In the genomic region with DNA sequence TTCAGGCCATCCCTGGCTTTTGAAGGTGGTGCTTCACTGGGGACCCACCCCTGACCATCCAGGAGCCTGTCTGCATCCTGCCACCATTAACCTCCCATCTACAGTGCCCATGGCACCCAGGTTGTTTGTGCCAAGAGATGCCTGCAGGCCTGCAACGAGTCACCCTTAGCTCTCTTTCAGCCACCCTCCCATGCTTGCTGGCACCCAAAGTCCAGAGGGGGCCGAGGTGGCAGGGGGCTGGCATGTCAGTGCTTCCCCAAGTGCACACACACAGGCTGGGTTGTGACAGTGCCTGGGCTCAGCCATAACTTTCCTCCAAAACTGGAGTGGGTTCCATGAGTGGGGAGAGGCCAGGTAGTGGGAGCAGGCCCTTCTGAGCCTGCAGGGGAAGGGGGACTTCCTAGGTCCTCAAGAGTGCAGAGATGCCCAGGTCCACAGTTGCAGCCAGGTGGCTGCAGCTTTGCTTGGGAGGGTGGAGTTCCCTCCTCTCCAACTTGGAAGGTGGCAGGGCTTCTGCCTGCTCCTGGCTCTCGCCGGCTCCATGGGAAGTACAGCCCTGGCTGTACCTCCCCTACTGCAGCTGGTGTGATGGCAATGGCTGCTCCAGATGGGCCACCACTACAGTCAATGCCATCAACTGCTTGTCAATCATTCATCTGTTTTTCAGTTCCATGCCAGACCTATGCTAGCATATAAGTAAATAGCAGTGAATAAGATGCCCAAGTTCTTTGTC, we compare ENCODE assay signal across 26 cellular contexts.
DNase-seq lines count a peak whose midpoint lies in the region; ATAC-seq, FAIRE-seq and TF ChIP-seq lines count a peak whose summit lies in the region.
"Had no signal": no experiment of that assay in that cellular context is flagged by ENCODE, and none has a peak within 500 bp of the region (broad histone marks: within the 10 kb centered on the region; RNA-seq: fewer than 3 reads in every experiment).

No MANE protein-coding gene starts in this region.

- TF ChIP-seq CTCF in heart right ventricle (IDR thresholded peaks at IDR 0.05) (no peak), H1 (IDR thresholded peaks at IDR 0.05; ENCODE audit: control extremely low read depth in 1 of 3, insufficient read depth in 1 of 3, low read depth in 1 of 3, low read length in 3 of 3) (no peak)

- H3K18ac ChIP-seq in H1 (ENCODE audit: extremely low read depth, low read length): no peak overlapping the region

- no peaks in the 10 kb centered on the region for H3K79me2 ChIP-seq in H1 (ENCODE audit: control insufficient read depth in 1 of 2, insufficient read depth in 2 of 2, low read length in 2 of 2)

- H3K4me1 Mint-ChIP-seq in stimulated activated memory B cell treated with anti-CD40 and anti-IgM and Interleukin-4, amounts not matched to agents 10 μg/mL and 1 μg/mL and 100 μg/mL, for 72 hours: no peaks in the 10 kb centered on the region
- H3K4me1 Mint-ChIP-seq: CD14-positive monocyte; CD8-positive, alpha-beta memory T cell; H9 had no signal

- H3K9ac ChIP-seq in H1 (replicated peaks in 1 of 4; ENCODE audit: extremely low read depth in 1 of 4, low read depth in 3 of 4, low read length in 3 of 4): no peak overlapping the region
- H3K9ac ChIP-seq: BLaER1 treated with 17β-estradiol and CSF1 and Interleukin-3, amounts not matched to agents 10 nM and 100 nM; GM23248 had no signal

- no peak overlapping the region for H3K27ac ChIP-seq in heart right ventricle
- no peak overlapping the region for H3K27ac ChIP-seq in H1 (ENCODE audit: low read depth, low read length)
- H3K27ac ChIP-seq in substantia nigra (ENCODE audit: low read depth, low read length, poor library complexity, severe bottlenecking): no peak overlapping the region
- H3K27ac ChIP-seq: 22Rv1; BLaER1 treated with 17β-estradiol and CSF1 and Interleukin-3, amounts not matched to agents 10 nM and 100 nM; GM23248 had no signal

- H3K4me3 ChIP-seq in heart right ventricle: no peak overlapping the region
- H3K4me3 ChIP-seq in H1 (ENCODE audit: extremely low read depth in 1 of 4, insufficient read depth in 2 of 4, low read depth in 3 of 4, low read length in 4 of 4): no peak overlapping the region
- H3K4me3 ChIP-seq: BLaER1 treated with 17β-estradiol and CSF1 and Interleukin-3, amounts not matched to agents 10 nM and 100 nM; GM23248 had no signal

- H3K36me3 Mint-ChIP-seq in stimulated activated memory B cell treated with anti-CD40 and anti-IgM and Interleukin-4, amounts not matched to agents 10 μg/mL and 1 μg/mL and 100 μg/mL, for 72 hours: no peaks in the 10 kb centered on the region
- H3K36me3 Mint-ChIP-seq: CD14-positive monocyte; CD8-positive, alpha-beta memory T cell had no signal

- 83 to 86% methylated on average over 4 of the region's 4 CpGs for WGBS in heart right ventricle, 2 donors
- WGBS in H1 (ENCODE audit: extremely low coverage in 1 of 2, insufficient coverage in 1 of 2, insufficient read length in 1 of 2, insufficient replicate concordance in 2 of 2, low coverage in 1 of 2, low lambda C conversion rate in 2 of 2, missing lambda C conversion rate in 1 of 2), 2 experiments: 96% methylated on average over 4 of the region's 4 CpGs; no CpG with 5 or more reads in 1 of the 2 experiments

- H4K20me1 ChIP-seq in H1 (replicated peaks in 1 of 2; ENCODE audit: control insufficient read depth in 1 of 2, insufficient read depth in 2 of 2, low read length in 2 of 2): no peaks in the 10 kb centered on the region
- H4K20me1 ChIP-seq: BLaER1 treated with 17β-estradiol and CSF1 and Interleukin-3, amounts not matched to agents 10 nM and 100 nM had no signal

- POLR2A ChIA-PET in H1 (lab: Charles Lee; ENCODE audit: partially characterized antibody): no interaction called here

- H3K79me1 ChIP-seq in H1 (ENCODE audit: low read depth, low read length): no peaks in the 10 kb centered on the region

- TF ChIP-seq RAD21 in H1 (IDR thresholded peaks at IDR 0.05 in 1 of 2, conservative IDR thresholded peaks at IDR 0.05 in 1 of 2; ENCODE audit: low read depth in 2 of 2, low read length in 2 of 2): no peak

- H4K91ac ChIP-seq in H1 (replicated peaks; ENCODE audit: insufficient read length, low read length): no peak overlapping the region

- H3K23me2 ChIP-seq in H1 (ENCODE audit: low read depth, low read length): no peaks in the 10 kb centered on the region

- H4K8ac ChIP-seq in H1 (ENCODE audit: extremely low read depth, insufficient read depth, low read length): peak overlapping the region; percentile 9; the same call in 1 of the 2 replicates

- H3K23ac ChIP-seq in H1 (ENCODE audit: insufficient read length): no peak overlapping the region

- H3K27me3 ChIP-seq in heart right ventricle (no peaks in the 10 kb centered on the region), H1 (replicated peaks in 1 of 4; ENCODE audit: control insufficient read depth in 3 of 4, extremely low read depth in 1 of 4, insufficient read depth in 3 of 4, low read length in 3 of 4) (no peaks in the 10 kb centered on the region)
- H3K27me3 ChIP-seq: BE2C; BLaER1 treated with 17β-estradiol and CSF1 and Interleukin-3, amounts not matched to agents 10 nM and 100 nM had no signal

- no peaks in the 10 kb centered on the region for H3K9me3 Mint-ChIP-seq in stimulated activated memory B cell treated with anti-CD40 and anti-IgM and Interleukin-4, amounts not matched to agents 10 μg/mL and 1 μg/mL and 100 μg/mL, for 72 hours

- H2AFZ ChIP-seq in H1 (ENCODE audit: low read length): no peak overlapping the region
- H2AFZ ChIP-seq: GM23248 had no signal

- CTCF ChIA-PET in H1 (lab: Charles Lee; ENCODE audit: partially characterized antibody): interaction anchor here (0.7 to 1.9 kb wide), 4 partner anchors 13 to 16 kb away, joined by 3 to 5 read pairs (median 4); no protein-coding TSS in a partner anchor

- TF ChIP-seq POLR2A in H1 (IDR thresholded peaks at IDR 0.05; ENCODE audit: control extremely low read depth in 1 of 2, low read depth in 2 of 2, low read length in 2 of 2): no peak

- FAIRE-seq in H1 (lab: Jason Lieb, UNC): no peak
- FAIRE-seq: A204.1, D721Med, GM12891, GM18507 had no signal

- H3K14ac ChIP-seq in H1 (ENCODE audit: insufficient read length): no peak overlapping the region

- no peak overlapping the region for H3K56ac ChIP-seq in H1 (replicated peaks; ENCODE audit: insufficient read length, low read depth, low read length)

- H2BK120ac ChIP-seq in H1 (replicated peaks; ENCODE audit: low read depth, low read length): no peak overlapping the region

- intact Hi-C loops in Right ventricle myocardium inferior (cut with DNase I): no loop called here
- intact Hi-C loops in heart right ventricle (cut with DNase I): no loop called here
- intact Hi-C loops in posterior vena cava (cut with DNase I): no loop called here

- H2BK5ac ChIP-seq in H1 (ENCODE audit: low read depth, low read length): no peak overlapping the region

- H3K36me3 ChIP-seq in heart right ventricle (no peaks in the 10 kb centered on the region), H1 (ENCODE audit: control insufficient read depth in 2 of 4, insufficient read depth in 4 of 4, low read length in 3 of 4) (no peaks in the 10 kb centered on the region)
- H3K36me3 ChIP-seq: BE2C; BLaER1 treated with 17β-estradiol and CSF1 and Interleukin-3, amounts not matched to agents 10 nM and 100 nM had no signal

- H2BK12ac ChIP-seq in H1 (ENCODE audit: low read depth, low read length): no peak overlapping the region

- no peak for ATAC-seq in Right ventricle myocardium inferior
- no peak for ATAC-seq in heart right ventricle
- ATAC-seq in stimulated activated memory B cell treated with anti-CD40 and anti-IgM and Interleukin-4, amounts not matched to agents 10 μg/mL and 1 μg/mL and 100 μg/mL, for 72 hours: peak; percentile 36
- no peak for ATAC-seq in HG02623 (IDR thresholded peaks at IDR 0.05; ENCODE audit: unreplicated experiment)
- ATAC-seq in GM19328 (IDR thresholded peaks at IDR 0.05; ENCODE audit: unreplicated experiment): no peak
- ATAC-seq: HCT116 had no signal

- no peak overlapping the region for H2BK15ac ChIP-seq in H1 (ENCODE audit: low read length)

- no peak overlapping the region for H4K5ac ChIP-seq in H1 (ENCODE audit: insufficient read length, low read depth, low read length)

- peak; percentile 18 for DNase-seq in Right ventricle myocardium inferior (ENCODE audit: missing footprints)
- DNase-seq in heart right ventricle: no peak
- no peak for DNase-seq in H1 (ENCODE audit: low read depth in 1 of 2, low spot score in 2 of 2)
- DNase-seq in posterior vena cava (ENCODE audit: low spot score): peak; percentile 64
- no peak for DNase-seq in substantia nigra (lab: John Stamatoyannopoulos, UW)
- DNase-seq: ACHN; AML-193; BE2C; CD4-positive, alpha-beta T cell; CD8-positive, alpha-beta memory T cell; DMS 273 treated with DMSO at 0.1 percent for 48 hours; DMS79 treated with DMSO at 0.1 percent for 48 hours; GF-D8; GM23248; H9 had no signal

- H2AK5ac ChIP-seq in H1 (ENCODE audit: low read depth, low read length): no peak overlapping the region

- H3K4ac ChIP-seq in H1 (replicated peaks; ENCODE audit: insufficient read length, low read depth, low read length): no peak overlapping the region

- no peak overlapping the region for H3K4me3 Mint-ChIP-seq in stimulated activated memory B cell treated with anti-CD40 and anti-IgM and Interleukin-4, amounts not matched to agents 10 μg/mL and 1 μg/mL and 100 μg/mL, for 72 hours
- H3K4me3 Mint-ChIP-seq: CD14-positive monocyte; CD4-positive, alpha-beta T cell; CD8-positive, alpha-beta memory T cell; H9 had no signal

- H3K27ac Mint-ChIP-seq in stimulated activated memory B cell treated with anti-CD40 and anti-IgM and Interleukin-4, amounts not matched to agents 10 μg/mL and 1 μg/mL and 100 μg/mL, for 72 hours: no peak overlapping the region
- H3K27ac Mint-ChIP-seq: CD14-positive monocyte; CD4-positive, alpha-beta T cell; CD8-positive, alpha-beta memory T cell; H9 had no signal

- no peaks in the 10 kb centered on the region for H3K27me3 Mint-ChIP-seq in stimulated activated memory B cell treated with anti-CD40 and anti-IgM and Interleukin-4, amounts not matched to agents 10 μg/mL and 1 μg/mL and 100 μg/mL, for 72 hours
- H3K27me3 Mint-ChIP-seq: CD4-positive, alpha-beta T cell; CD8-positive, alpha-beta memory T cell had no signal

- H3K4me2 ChIP-seq in H1 (ENCODE audit: insufficient read depth in 1 of 2, low read depth in 2 of 2, low read length in 2 of 2): no peak overlapping the region
- H3K4me2 ChIP-seq: BLaER1 treated with 17β-estradiol and CSF1 and Interleukin-3, amounts not matched to agents 10 nM and 100 nM had no signal

- H2BK20ac ChIP-seq in H1 (ENCODE audit: low read length): no peak overlapping the region

- H3K9me3 ChIP-seq in heart right ventricle (no peaks in the 10 kb centered on the region), H1 (ENCODE audit: insufficient read depth in 2 of 2, low read depth in 1 of 2, low read length in 1 of 2) (no peaks in the 10 kb centered on the region)
- H3K9me3 ChIP-seq: BE2C had no signal

- no peak for TF ChIP-seq EP300 in H1 (IDR thresholded peaks at IDR 0.05; ENCODE audit: borderline replicate concordance in 1 of 2, low read depth in 2 of 2, low read length in 2 of 2)

- H3K4me1 ChIP-seq in heart right ventricle: no peaks in the 10 kb centered on the region
- H3K4me1 ChIP-seq in H1 (replicated peaks in 1 of 4; ENCODE audit: control insufficient read depth in 3 of 4, insufficient read depth in 4 of 4, low read length in 3 of 4): no peaks in the 10 kb centered on the region
- H3K4me1 ChIP-seq: BE2C; BLaER1 treated with 17β-estradiol and CSF1 and Interleukin-3, amounts not matched to agents 10 nM and 100 nM had no signal

Comparison
In these comparisons a context has a peak if more than half of its experiments do, and no peak if none do; other contexts are left out.
1. DNase-seq: peak in Right ventricle myocardium inferior (single experiment) and posterior vena cava (single experiment); none in heart right ventricle (0 of 2), H1 (0 of 2) and substantia nigra (0 of 49).